ENCODE assay signal across 8 cellular contexts in the genomic region with DNA sequence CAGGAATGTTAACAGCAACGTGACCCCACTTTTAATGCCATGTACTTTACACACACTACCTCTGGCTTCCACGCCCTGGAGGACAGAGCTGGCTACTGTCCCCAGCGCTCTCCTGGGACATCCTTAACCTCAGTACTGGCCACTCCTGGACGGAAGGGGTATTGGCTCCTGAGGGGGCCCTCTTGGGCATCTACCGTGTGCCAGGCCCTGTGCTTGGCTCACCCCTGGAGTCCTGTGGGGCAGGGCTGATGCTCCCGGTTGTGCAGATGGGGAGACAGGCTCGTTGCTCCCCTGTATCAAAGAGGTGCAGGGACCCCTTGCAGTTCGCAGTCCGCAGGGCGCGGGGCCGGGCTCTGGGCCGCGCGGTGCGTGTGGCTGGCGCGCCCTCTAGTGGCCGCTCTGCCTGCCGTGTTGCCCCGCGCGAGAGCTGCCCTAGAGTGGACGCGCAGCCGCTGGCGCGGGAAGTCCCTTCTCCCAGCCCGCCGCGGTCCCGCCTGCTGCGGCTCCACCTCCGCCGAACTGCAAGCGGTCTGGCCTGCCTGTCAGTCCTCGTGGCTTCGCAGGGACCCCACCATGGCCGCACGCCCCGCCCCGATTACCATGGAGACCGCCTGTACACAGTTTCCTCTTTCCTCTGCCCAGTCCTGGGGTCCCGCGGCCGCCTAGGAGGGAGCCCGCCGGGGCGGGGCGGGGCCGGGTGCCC. TPM values are rescaled to one million over a fixed set of nuclear protein-coding genes. Genes with fewer than 3 reads are reported as not detected.
DNase-seq lines count a peak whose midpoint lies in the region; ATAC-seq and TF ChIP-seq lines count a peak whose summit lies in the region.

A gene with protein sequence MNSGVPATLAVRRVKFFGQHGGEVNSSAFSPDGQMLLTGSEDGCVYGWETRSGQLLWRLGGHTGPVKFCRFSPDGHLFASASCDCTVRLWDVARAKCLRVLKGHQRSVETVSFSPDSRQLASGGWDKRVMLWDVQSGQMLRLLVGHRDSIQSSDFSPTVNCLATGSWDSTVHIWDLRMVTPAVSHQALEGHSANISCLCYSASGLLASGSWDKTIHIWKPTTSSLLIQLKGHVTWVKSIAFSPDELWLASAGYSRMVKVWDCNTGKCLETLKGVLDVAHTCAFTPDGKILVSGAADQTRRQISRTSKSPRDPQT (plus strand): TSS at position 632 of the 703 bp plus-strand sequence. CDS start 72 bp downstream, outside the sequence.

- peak within 1 kb of the TSS; percentile 67 for H3K27ac Mint-ChIP-seq in endothelial cell (ENCODE audit: unreplicated experiment)
- H3K27ac Mint-ChIP-seq in mesothelial cell of epicardium: no peak within 1 kb of the TSS

- POLR2A ChIA-PET in AG04450 (lab: Yijun Ruan, JAX): interaction anchor here (0.6 to 2.9 kb wide), 9 partner anchors 11 to 409 kb away, joined by 3 to 12 read pairs (median 3); partner anchors contain the start of genes GAPVD1 and NR6A1

- peak; percentile 82 for TF ChIP-seq CTCF in AG04450 (IDR thresholded peaks at IDR 0.05; ENCODE audit: low read depth, low read length)
- peak; percentile 99 for TF ChIP-seq CTCF in endothelial cell (IDR thresholded peaks at IDR 0.05; ENCODE audit: unreplicated experiment)
- TF ChIP-seq CTCF in mesothelial cell of epicardium (IDR thresholded peaks at IDR 0.05; ENCODE audit: unreplicated experiment): peak; percentile 99

- ATAC-seq in GM18870 (IDR thresholded peaks at IDR 0.05; ENCODE audit: unreplicated experiment) (peak; percentile 48), HG03280 (IDR thresholded peaks at IDR 0.05; ENCODE audit: unreplicated experiment) (peak; percentile 61)

- H3K4me1 Mint-ChIP-seq in endothelial cell (ENCODE audit: unreplicated experiment): no peaks in the 10 kb centered on the region
- H3K4me1 Mint-ChIP-seq in mesothelial cell of epicardium: peaks cover 17% of the 10 kb centered on the region

- H3K4me3 Mint-ChIP-seq in endothelial cell (ENCODE audit: unreplicated experiment) (peak within 1 kb of the TSS; percentile 80), mesothelial cell of epicardium (peak within 1 kb of the TSS; percentile 66)

- no peaks in the 10 kb centered on the region; the same call in 1 of the 2 replicates for H3K9me3 ChIP-seq in AG04450 (ENCODE audit: control insufficient read depth, insufficient read depth, low read length)

- H3K4me3 ChIP-seq in AG04450 (ENCODE audit: low read depth, low read length): peak within 1 kb of the TSS; percentile 61

- H3K27me3 ChIP-seq in AG04450 (ENCODE audit: control insufficient read depth, insufficient read depth, low read length): peaks cover 3% of the 10 kb centered on the region

- H3K9me3 Mint-ChIP-seq in endothelial cell (ENCODE audit: unreplicated experiment): no peaks in the 10 kb centered on the region
- H3K9me3 Mint-ChIP-seq in mesothelial cell of epicardium: no peaks in the 10 kb centered on the region

- no peak within 1 kb of the TSS for H3K27ac ChIP-seq in AG04450 (ENCODE audit: low read depth, low read length)

- DNase-seq in AG04450 (ENCODE audit: low read depth, low spot score) (no peak), NOMO-1 treated with DMSO at 0.1 percent for 48 hours (lab: John Stamatoyannopoulos, UW; ENCODE audit: unreplicated experiment) (peak; percentile 64), endothelial cell (ENCODE audit: low spot score) (peak; percentile 70), mesothelial cell of epicardium (ENCODE audit: low spot score in 2 of 2, unreplicated experiment in 2 of 2) (peak; percentile 65 to 86)
- DNase-seq in activated CD8-positive, alpha-beta memory T cell treated with anti-CD3 and anti-CD28 coated beads, Interleukin-2, amount 50 U/mL, for 4 hours: peak; percentile 77
- DNase-seq in stimulated activated CD8-positive, alpha-beta memory T cell treated with anti-CD3 and anti-CD28 coated beads, Interleukin-2, amount 100 ng/mL, for 1 hour (ENCODE audit: low read depth in 2 of 2): peak; percentile 59 to 61

- no peaks in the 10 kb centered on the region for H3K36me3 Mint-ChIP-seq in endothelial cell (ENCODE audit: low read depth, unreplicated experiment)
- no peaks in the 10 kb centered on the region for H3K36me3 Mint-ChIP-seq in mesothelial cell of epicardium

- peaks cover 8% of the 10 kb centered on the region for H3K27me3 Mint-ChIP-seq in endothelial cell (ENCODE audit: unreplicated experiment)
- H3K27me3 Mint-ChIP-seq in mesothelial cell of epicardium (ENCODE audit: low read depth): no peaks in the 10 kb centered on the region

- CTCF ChIA-PET in AG04450 (lab: Charles Lee): interaction anchor here (0.6 to 13.2 kb wide), 37 partner anchors 9 to 523 kb away, joined by 3 to 674 read pairs (median 4); partner anchors contain the start of genes ARPC5L, NR6A1, OLFML2A and RPL35

RNA-seq across cellular contexts. Expression of the gene that starts here (rescaled TPM):
- polyA plus RNA-seq in AG04450 (2011; rRNA removed): not detected in 2 replicates
- not detected in 2 replicates for polyA minus RNA-seq in AG04450 (2011; rRNA and poly(A)+ RNA removed)
- total RNA-seq in endothelial cell (ENCODE audit: unreplicated experiment): not detected
- total RNA-seq in mesothelial cell of epicardium: not detected in 3 replicates

Comparison
In these comparisons a context has a peak if more than half of its experiments do, and no peak if none do; other contexts are left out.
1. Peak in DNase-seq in endothelial cell; RNA of the gene not detected or under 1 TPM.
2. Peak in DNase-seq in mesothelial cell of epicardium; RNA of the gene not detected or under 1 TPM.